8 cellular contexts compared by ENCODE assay signal in the genomic region with DNA sequence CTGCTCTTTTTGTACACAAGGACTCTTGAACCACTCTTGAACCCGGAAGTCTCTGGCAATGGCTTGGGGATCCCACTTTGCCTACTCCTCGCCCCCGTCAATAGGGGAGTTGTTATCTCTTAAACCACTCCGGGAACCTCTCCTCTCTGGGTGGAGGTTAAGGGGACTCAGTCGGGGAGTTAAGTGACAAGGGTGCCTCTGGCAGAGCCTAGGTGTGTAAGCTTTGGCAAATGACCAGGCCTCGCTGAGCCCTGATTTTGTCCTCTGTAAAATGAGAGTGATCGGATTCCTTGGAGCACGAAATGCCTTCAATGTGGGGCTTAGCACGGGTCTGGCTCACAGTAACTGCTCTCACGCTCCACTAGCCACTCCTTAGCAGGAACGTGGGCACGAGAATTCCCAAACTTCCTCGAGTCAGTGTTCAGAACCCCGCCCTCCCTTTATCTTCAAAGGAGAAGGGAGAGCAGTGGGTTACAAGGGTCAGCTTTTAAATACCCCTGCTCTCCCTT.
DNase-seq lines count a peak whose midpoint lies in the region; ATAC-seq and TF ChIP-seq lines count a peak whose summit lies in the region.

No MANE protein-coding gene starts in this region.

- CTCF ChIA-PET in MCF 10A (lab: Yijun Ruan, JAX), result interaction anchor here (0.6 to 10.1 kb wide), 25 partner anchors 12 to 1030 kb away, joined by 3 to 230 read pairs (median 4); a partner anchor contains a TSS

- H3K27me3 ChIP-seq in HUES6 (ENCODE audit: control insufficient read depth, insufficient read depth, low read length), result no peaks in the 10 kb centered on the region; the same call in 1 of the 2 replicates

- no peaks in the 10 kb centered on the region for H3K36me3 ChIP-seq in HUES6 (ENCODE audit: control insufficient read depth, insufficient read depth, low read length)
- H3K36me3 ChIP-seq in mucosa of descending colon (ENCODE audit: low read depth), result no peaks in the 10 kb centered on the region

- TF ChIP-seq CTCF in 22Rv1 (IDR thresholded peaks at IDR 0.05), result no peak
- no peak for TF ChIP-seq CTCF in MCF 10A (IDR thresholded peaks at IDR 0.05; ENCODE audit: unreplicated experiment)
- no peak for TF ChIP-seq CTCF in mucosa of descending colon (IDR thresholded peaks at IDR 0.05)

- peaks cover 21% of the 10 kb centered on the region for H3K4me1 Mint-ChIP-seq in MCF 10A (ENCODE audit: insufficient read depth, unreplicated experiment)

- no TSS peak for BruUV-seq in MCF 10A (replicated peaks; lab: Mats Ljungman, UMichigan)

- peak overlapping the region; percentile 72 for H3K4me3 Mint-ChIP-seq in MCF 10A (ENCODE audit: unreplicated experiment)

- H3K9me3 Mint-ChIP-seq in MCF 10A (ENCODE audit: unreplicated experiment), result no peaks in the 10 kb centered on the region

- H3K4me1 ChIP-seq in HUES6 (ENCODE audit: control insufficient read depth, insufficient read depth, low read length) (peaks cover 26% of the 10 kb centered on the region), mucosa of descending colon (ENCODE audit: low read depth) (peaks cover 11% of the 10 kb centered on the region)

- no peaks in the 10 kb centered on the region for H3K27me3 Mint-ChIP-seq in MCF 10A (ENCODE audit: insufficient read depth, unreplicated experiment)

- H3K9ac ChIP-seq in HUES6 (ENCODE audit: low read length), result peak overlapping the region; percentile 73

- H3K27ac Mint-ChIP-seq in MCF 10A (ENCODE audit: low read depth, unreplicated experiment), result no peak overlapping the region

- intact Hi-C loops in MCF 10A (cut with micrococcal nuclease), result loop anchor here (1.0 to 10.0 kb wide), 4 partner anchors 189 to 549 kb away; no protein-coding TSS in a partner anchor
- intact Hi-C loops in mucosa of descending colon (cut with DNase I, micrococcal nuclease), result loop anchor here (5.0 to 10.0 kb wide), 6 partner anchors 189 to 602 kb away; no protein-coding TSS in a partner anchor

- peak overlapping the region; percentile 61 for H3K4me3 ChIP-seq in HUES6 (ENCODE audit: low read depth, low read length)
- H3K4me3 ChIP-seq in mucosa of descending colon, result no peak overlapping the region

- ATAC-seq in mucosa of descending colon (peak; percentile 59), GM19324 (IDR thresholded peaks at IDR 0.05; ENCODE audit: low FRiP score, unreplicated experiment) (no peak), HG02763 (IDR thresholded peaks at IDR 0.05; ENCODE audit: unreplicated experiment) (no peak)

- H3K9me3 ChIP-seq in HUES6 (ENCODE audit: control insufficient read depth, insufficient read depth, low read depth, low read length) (peaks cover 5% of the 10 kb centered on the region), mucosa of descending colon (no peaks in the 10 kb centered on the region)

- POLR2A ChIA-PET in MCF 10A (lab: Yijun Ruan, JAX), result interaction anchor here (0.7 to 10.1 kb wide), 15 partner anchors 13 to 606 kb away, joined by 3 to 264 read pairs (median 5); a partner anchor contains a TSS

- H3K36me3 Mint-ChIP-seq in MCF 10A (ENCODE audit: insufficient read depth, unreplicated experiment), result peaks cover 5% of the 10 kb centered on the region

- DNase-seq in MCF 10A (ENCODE audit: unreplicated experiment) (peak; percentile 4), mucosa of descending colon (peak in 2 of 3 donors; percentile 51 to 68), 8988T (no peak), Ammon's horn (ENCODE audit: low spot score) (no peak)

- H3K27ac ChIP-seq in 22Rv1 (peak overlapping the region; percentile 54), HUES6 (ENCODE audit: low read depth, low read length) (no peak overlapping the region)

Comparison
In these comparisons a context has a peak if more than half of its experiments do, and no peak if none do; other contexts are left out.
1. DNase-seq: peak in MCF 10A (single experiment) and mucosa of descending colon (2 of 3); none in 8988T (single experiment) and Ammon's horn (single experiment).